ENCODE assay signal across 23 cellular contexts in genomic region chr16:4897328-4897727, GRCh38. TPM values are rescaled to one million over a fixed set of nuclear protein-coding genes. Genes with fewer than 3 reads are reported as not detected.
"Had no signal": no experiment of that assay in that cellular context is flagged by ENCODE, and none has a peak within 500 bp of the region (broad histone marks: within the 10 kb centered on the region; RNA-seq: fewer than 3 reads in every experiment).

No MANE protein-coding gene starts in this region.

- H3K27me3 ChIP-seq: esophagus muscularis mucosa, foreskin keratinocyte, heart left ventricle, hepatocyte, left lung, neutrophil, right lobe of liver, suprapubic skin had no signal

- H3K4me1 Mint-ChIP-seq: stimulated activated naive B cell treated with anti-CD40 and anti-IgM and Interleukin-4, amounts not matched to agents 10 μg/mL and 1 μg/mL and 100 μg/mL, for 72 hours had no signal

- H2AFZ ChIP-seq: hepatocyte, parathyroid adenoma had no signal

- H3K27ac Mint-ChIP-seq: natural killer cell; progenitor cell of endocrine pancreas; stimulated activated naive B cell treated with anti-CD40 and anti-IgM and Interleukin-4, amounts not matched to agents 10 μg/mL and 1 μg/mL and 100 μg/mL, for 72 hours; stimulated activated naive CD8-positive, alpha-beta T cell treated with anti-CD3 and anti-CD28 coated beads, Interleukin-15, Interleukin-2, amounts not matched to agents 100 ng/mL and 50 ng/mL, for 24 hours; type B pancreatic cell had no signal

- H3K9ac ChIP-seq: parathyroid adenoma had no signal

- H3K36me3 Mint-ChIP-seq: natural killer cell had no signal

- H3K4me2 ChIP-seq: hepatocyte had no signal

- ATAC-seq: foreskin keratinocyte; gastroesophageal sphincter; heart left ventricle; left cardiac atrium; left lung; natural killer cell; right lobe of liver; stimulated activated naive B cell treated with anti-CD40 and anti-IgM and Interleukin-4, amounts not matched to agents 10 μg/mL and 1 μg/mL and 100 μg/mL, for 72 hours had no signal

- H3K4me3 ChIP-seq: esophagus muscularis mucosa, gastroesophageal sphincter, heart left ventricle, hepatocyte, left lung, right lobe of liver, suprapubic skin had no signal

- H3K36me3 ChIP-seq: heart left ventricle had no signal

- H3K9me3 ChIP-seq: left lung, neutrophil, right lobe of liver, suprapubic skin had no signal

- H3K9me3 Mint-ChIP-seq: natural killer cell; stimulated activated naive CD8-positive, alpha-beta T cell treated with anti-CD3 and anti-CD28 coated beads, Interleukin-15, Interleukin-2, amounts not matched to agents 100 ng/mL and 50 ng/mL, for 24 hours; type B pancreatic cell had no signal

- DNase-seq: cerebellar nuclear complex; cortex of kidney; foreskin keratinocyte; heart left ventricle; left cardiac atrium; natural killer cell; right lobe of liver; small intestine; stimulated activated CD4-positive, alpha-beta T cell treated with anti-CD3 and anti-CD28 coated beads, Interleukin-15, amount 100 ng/mL, for 24 hours; stimulated activated CD4-positive, alpha-beta T cell treated with anti-CD3 and anti-CD28 coated beads, Interleukin-2, amount 100 ng/mL, for 48 hours; stimulated activated naive B cell treated with anti-CD40 and anti-IgM and Interleukin-4, amounts not matched to agents 10 μg/mL and 1 μg/mL and 100 μg/mL, for 72 hours had no signal

- H3K4me1 ChIP-seq: foreskin keratinocyte, left lung, parathyroid adenoma, right lobe of liver, suprapubic skin had no signal

- H3K27ac ChIP-seq: epithelial cell of prostate, esophagus muscularis mucosa, foreskin keratinocyte, gastroesophageal sphincter, heart left ventricle, hepatocyte, left lung, neutrophil, parathyroid adenoma, right lobe of liver, suprapubic skin had no signal

- H3K27me3 Mint-ChIP-seq: progenitor cell of endocrine pancreas; stimulated activated naive CD8-positive, alpha-beta T cell treated with anti-CD3 and anti-CD28 coated beads, Interleukin-15, Interleukin-2, amounts not matched to agents 100 ng/mL and 50 ng/mL, for 24 hours; type B pancreatic cell had no signal

- H3K4me3 Mint-ChIP-seq: natural killer cell; stimulated activated naive B cell treated with anti-CD40 and anti-IgM and Interleukin-4, amounts not matched to agents 10 μg/mL and 1 μg/mL and 100 μg/mL, for 72 hours; stimulated activated naive CD8-positive, alpha-beta T cell treated with anti-CD3 and anti-CD28 coated beads, Interleukin-15, Interleukin-2, amounts not matched to agents 100 ng/mL and 50 ng/mL, for 24 hours; type B pancreatic cell had no signal

RNA-seq across cellular contexts. Expression of gene PPL, which starts 39.6 kb away (rescaled TPM):
- total RNA-seq: mononuclear cell, natural killer cell had no signal
